Comparison of ENCODE assay signal across 1 cellular context in the genomic region with DNA sequence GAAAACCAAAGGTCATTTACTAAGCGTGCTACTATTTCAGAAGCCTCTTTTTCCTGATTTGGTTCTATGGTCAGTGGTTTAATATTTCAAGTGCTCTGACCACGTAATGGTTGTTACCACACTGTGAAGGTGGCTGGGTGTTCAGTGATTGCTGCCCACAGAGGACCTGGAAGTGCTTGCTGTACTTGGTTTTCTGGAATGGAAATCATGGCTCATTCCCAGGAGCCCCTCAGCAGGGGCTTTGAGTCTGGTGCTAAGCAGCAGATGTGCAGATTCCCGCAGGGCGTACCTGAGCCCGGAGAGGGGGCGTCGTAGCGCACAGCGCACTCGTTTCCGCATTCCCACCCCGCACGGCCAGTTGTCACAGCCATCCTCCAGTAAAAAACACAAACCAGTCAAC.
TF ChIP-seq lines count a peak whose summit lies in the region.

No MANE protein-coding gene starts in this region.

TF ChIP-seq in neural cell, 6 proteins besides CTCF, POLR2A, EP300 and RAD21 (continued from another document):
- TF ChIP-seq, protein P1, sequence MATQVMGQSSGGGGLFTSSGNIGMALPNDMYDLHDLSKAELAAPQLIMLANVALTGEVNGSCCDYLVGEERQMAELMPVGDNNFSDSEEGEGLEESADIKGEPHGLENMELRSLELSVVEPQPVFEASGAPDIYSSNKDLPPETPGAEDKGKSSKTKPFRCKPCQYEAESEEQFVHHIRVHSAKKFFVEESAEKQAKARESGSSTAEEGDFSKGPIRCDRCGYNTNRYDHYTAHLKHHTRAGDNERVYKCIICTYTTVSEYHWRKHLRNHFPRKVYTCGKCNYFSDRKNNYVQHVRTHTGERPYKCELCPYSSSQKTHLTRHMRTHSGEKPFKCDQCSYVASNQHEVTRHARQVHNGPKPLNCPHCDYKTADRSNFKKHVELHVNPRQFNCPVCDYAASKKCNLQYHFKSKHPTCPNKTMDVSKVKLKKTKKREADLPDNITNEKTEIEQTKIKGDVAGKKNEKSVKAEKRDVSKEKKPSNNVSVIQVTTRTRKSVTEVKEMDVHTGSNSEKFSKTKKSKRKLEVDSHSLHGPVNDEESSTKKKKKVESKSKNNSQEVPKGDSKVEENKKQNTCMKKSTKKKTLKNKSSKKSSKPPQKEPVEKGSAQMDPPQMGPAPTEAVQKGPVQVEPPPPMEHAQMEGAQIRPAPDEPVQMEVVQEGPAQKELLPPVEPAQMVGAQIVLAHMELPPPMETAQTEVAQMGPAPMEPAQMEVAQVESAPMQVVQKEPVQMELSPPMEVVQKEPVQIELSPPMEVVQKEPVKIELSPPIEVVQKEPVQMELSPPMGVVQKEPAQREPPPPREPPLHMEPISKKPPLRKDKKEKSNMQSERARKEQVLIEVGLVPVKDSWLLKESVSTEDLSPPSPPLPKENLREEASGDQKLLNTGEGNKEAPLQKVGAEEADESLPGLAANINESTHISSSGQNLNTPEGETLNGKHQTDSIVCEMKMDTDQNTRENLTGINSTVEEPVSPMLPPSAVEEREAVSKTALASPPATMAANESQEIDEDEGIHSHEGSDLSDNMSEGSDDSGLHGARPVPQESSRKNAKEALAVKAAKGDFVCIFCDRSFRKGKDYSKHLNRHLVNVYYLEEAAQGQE (IDR thresholded peaks at IDR 0.05; ENCODE audit: borderline replicate concordance) = no peak
